ENCODE assay signal across 16 cellular contexts in genomic region chr13:52642131-52642530, GRCh38. TPM values are rescaled to one million over a fixed set of nuclear protein-coding genes. Genes with fewer than 3 reads are reported as not detected.
A peak's percentile ranks its signal among the peaks of the same experiment; 100 is the strongest.
DNase-seq lines count a peak whose midpoint lies in the region; ATAC-seq and TF ChIP-seq lines count a peak whose summit lies in the region.
"Had no signal": no experiment of that assay in that cellular context is flagged by ENCODE, and none has a peak within 500 bp of the region (broad histone marks: within the 10 kb centered on the region; RNA-seq: fewer than 3 reads in every experiment).

TSS of gene HNRNPA1L2 (plus strand) at chr13:52642431. CDS start at chr13:52642493, 62 bp downstream.

- no peak for DNase-seq in T-helper 2 cell
- DNase-seq in AG04450 (ENCODE audit: low read depth, low spot score), result no peak
- DNase-seq in activated B cell treated with CpG ODN at 0.5 μM for 24 hours, result no peak
- DNase-seq in nephron progenitor cell, result no peak
- DNase-seq in kidney glomerular epithelial cell (lab: John Stamatoyannopoulos, UW), result no peak
- no peak for DNase-seq in right atrium auricular region (ENCODE audit: low spot score)
- DNase-seq: 8988T, DMS79, IMR-90, NCI-H1436 treated with DMSO at 0.1 percent for 48 hours, NCI-H2081, NCI-H510A treated with DMSO at 0.1 percent for 48 hours had no signal

- no peaks in the 10 kb centered on the region for H3K27me3 ChIP-seq in AG04450 (ENCODE audit: control insufficient read depth, insufficient read depth, low read length)
- H3K27me3 ChIP-seq in right atrium auricular region, result no peaks in the 10 kb centered on the region

- CTCF ChIA-PET in AG04450 (lab: Charles Lee), result no interaction called here
- CTCF ChIA-PET in activated B cell treated with CpG ODN at 0.5 μM for 24 hours (lab: Charles Lee), result no interaction called here

- H3K4me3 Mint-ChIP-seq in activated B cell treated with CpG ODN at 0.5 μM for 24 hours (no peak within 1 kb of the TSS), nephron progenitor cell (peak within 1 kb of the TSS; percentile 26)
- H3K4me3 Mint-ChIP-seq: CD14-positive monocyte had no signal

- H3K27ac ChIP-seq in AG04450 (ENCODE audit: low read depth, low read length) (no peak within 1 kb of the TSS), right atrium auricular region (no peak within 1 kb of the TSS)

- no peak for TF ChIP-seq CTCF in AG04450 (IDR thresholded peaks at IDR 0.05; ENCODE audit: low read depth, low read length)
- no peak for TF ChIP-seq CTCF in activated B cell treated with CpG ODN at 0.5 μM for 24 hours (IDR thresholded peaks at IDR 0.05)
- no peak for TF ChIP-seq CTCF in nephron progenitor cell (IDR thresholded peaks at IDR 0.05)
- TF ChIP-seq CTCF in right atrium auricular region (IDR thresholded peaks at IDR 0.05), result no peak

- H3K9me3 ChIP-seq in AG04450 (ENCODE audit: control insufficient read depth, insufficient read depth, low read length) (no peaks in the 10 kb centered on the region), right atrium auricular region (no peaks in the 10 kb centered on the region)
- H3K9me3 ChIP-seq: HAP-1 had no signal

- H3K27ac Mint-ChIP-seq in activated B cell treated with CpG ODN at 0.5 μM for 24 hours (no peak within 1 kb of the TSS), nephron progenitor cell (peak within 1 kb of the TSS; percentile 86)

- intact Hi-C loops in T-helper 2 cell treated with Interferon-gamma antibody and Interleukin-4, amounts not matched to agents 100 ng/mL and 5 ng/mL, for 36 hours (cut with micrococcal nuclease), result no loop called here
- intact Hi-C loops in activated B cell treated with CpG ODN at 0.5 μM for 24 hours (cut with micrococcal nuclease), result no loop called here

- peaks cover 6% of the 10 kb centered on the region for H3K36me3 ChIP-seq in right atrium auricular region

- H3K36me3 Mint-ChIP-seq in activated B cell treated with CpG ODN at 0.5 μM for 24 hours (ENCODE audit: low read depth) (peaks cover 63% of the 10 kb centered on the region), nephron progenitor cell (ENCODE audit: low read depth) (peaks cover 42% of the 10 kb centered on the region)

- H3K4me3 ChIP-seq in AG04450 (ENCODE audit: low read depth, low read length) (no peak within 1 kb of the TSS), right atrium auricular region (no peak within 1 kb of the TSS)
- H3K4me3 ChIP-seq: HAP-1 had no signal

- H3K4me1 Mint-ChIP-seq in activated B cell treated with CpG ODN at 0.5 μM for 24 hours, result peaks cover 9% of the 10 kb centered on the region
- peaks cover 33% of the 10 kb centered on the region for H3K4me1 Mint-ChIP-seq in nephron progenitor cell

- H3K4me1 ChIP-seq in right atrium auricular region, result no peaks in the 10 kb centered on the region
- H3K4me1 ChIP-seq: HAP-1 had no signal

- no peak for ATAC-seq in activated B cell treated with CpG ODN at 0.5 μM for 24 hours (ENCODE audit: low read depth)
- no peak for ATAC-seq in HG03432 (IDR thresholded peaks at IDR 0.05; ENCODE audit: unreplicated experiment)

- no peaks in the 10 kb centered on the region for H3K27me3 Mint-ChIP-seq in activated B cell treated with CpG ODN at 0.5 μM for 24 hours
- H3K27me3 Mint-ChIP-seq in nephron progenitor cell (ENCODE audit: low read depth, poor library complexity), result no peaks in the 10 kb centered on the region

- H3K9me3 Mint-ChIP-seq in activated B cell treated with CpG ODN at 0.5 μM for 24 hours, result no peaks in the 10 kb centered on the region
- no peaks in the 10 kb centered on the region for H3K9me3 Mint-ChIP-seq in nephron progenitor cell
- H3K9me3 Mint-ChIP-seq: CD14-positive monocyte had no signal

- POLR2A ChIA-PET in AG04450 (lab: Yijun Ruan, JAX) (no interaction called here), activated B cell treated with CpG ODN at 0.5 μM for 24 hours (lab: Charles Lee) (interaction anchor here (1.1 kb wide), 1 partner anchor 25 kb away, joined by 18 read pairs; no protein-coding TSS in a partner anchor)

RNA-seq across cellular contexts. Expression of gene HNRNPA1L2, which starts in this region (rescaled TPM):
- total RNA-seq in T-helper 2 cell treated with Interferon-gamma antibody and Interleukin-4, amounts not matched to agents 100 ng/mL and 5 ng/mL, for 36 hours, result 10.8 and 11.7 TPM in 2 replicates
- polyA plus RNA-seq in AG04450 (2011; rRNA removed), result 9.7 and 11.6 TPM in 2 replicates
- polyA minus RNA-seq in AG04450 (2011; rRNA and poly(A)+ RNA removed), result 4.3 and 5.6 TPM in 2 replicates
- 13.1 and 16.2 TPM in 2 replicates for total RNA-seq in activated B cell treated with CpG ODN at 0.5 μM for 24 hours
- total RNA-seq in right atrium auricular region, result 1 to 10 TPM; 1.8 to 2.2 TPM
